Comparison of ENCODE assay signal across 16 cellular contexts in the genomic region with DNA sequence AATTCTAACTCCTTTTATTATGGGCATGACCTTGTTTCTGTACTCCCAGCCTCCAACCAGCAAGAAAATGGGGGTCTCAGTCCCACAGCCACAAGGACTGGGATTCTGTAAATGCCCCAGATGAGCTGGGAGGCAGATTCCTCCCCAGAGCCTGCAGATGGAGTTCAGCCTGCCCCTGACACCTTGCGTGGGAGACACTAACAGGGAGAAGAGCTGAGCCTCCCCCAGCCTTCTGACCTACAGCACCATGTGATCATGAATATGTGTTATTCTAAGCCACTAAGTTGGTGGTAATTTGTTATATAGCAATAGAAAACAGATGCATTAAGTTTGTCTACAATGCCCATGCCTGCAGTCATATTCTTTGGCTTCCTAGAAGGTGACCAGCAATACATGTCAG. TPM values are rescaled to one million over a fixed set of nuclear protein-coding genes. Genes with fewer than 3 reads are reported as not detected.
"Had no signal": no experiment of that assay in that cellular context is flagged by ENCODE, and none has a peak within 500 bp of the region (broad histone marks: within the 10 kb centered on the region; RNA-seq: fewer than 3 reads in every experiment).

No MANE protein-coding gene starts in this region.

- H3K27ac ChIP-seq: SK-N-MC, WERI-Rb-1 had no signal

- H3K4me3 ChIP-seq: left lung, SK-N-MC, transverse colon had no signal

- H3K36me3 ChIP-seq: left lung, transverse colon, WERI-Rb-1 had no signal

- DNase-seq: activated CD4-positive, alpha-beta T cell treated with anti-CD3 and anti-CD28 coated beads for 36 hours; activated CD8-positive, alpha-beta memory T cell treated with anti-CD3 and anti-CD28 coated beads, Interleukin-2, amount 50 U/mL, for 48 hours; activated CD8-positive, alpha-beta T cell treated with anti-CD3 and anti-CD28 coated beads, Interleukin-2, amount 10 ng/mL, durations not matched to agents 7 days and 5 days; activated naive CD8-positive, alpha-beta T cell treated with anti-CD3 and anti-CD28 coated beads, Interleukin-2, amount 10 ng/mL, durations not matched to agents 7 days and 5 days; cortex of kidney; effector CD8-positive, alpha-beta T cell; glutamatergic neuron; left lung; stimulated activated CD4-positive, alpha-beta T cell treated with anti-CD3 and anti-CD28 coated beads, Interleukin-15, amount 100 ng/mL, for 24 hours; stimulated activated CD4-positive, alpha-beta T cell treated with anti-CD3 and anti-CD28 coated beads, Interleukin-4, amount 100 ng/mL, for 4 hours; stimulated activated naive CD8-positive, alpha-beta T cell treated with anti-CD3 and anti-CD28 coated beads, Interleukin-15, amount 100 ng/mL, for 72 hours; T-cell; transverse colon; WERI-Rb-1 had no signal

- H3K4me1 ChIP-seq: left lung had no signal

- H3K27me3 ChIP-seq: left lung, transverse colon had no signal

RNA-seq across cellular contexts. Expression of a gene that starts 39.7 kb away (rescaled TPM):
- total RNA-seq: activated CD4-positive, alpha-beta T cell treated with anti-CD3 and anti-CD28 coated beads for 36 hours; activated CD8-positive, alpha-beta T cell treated with anti-CD3 and anti-CD28 coated beads, Interleukin-2, amount 10 ng/mL, durations not matched to agents 7 days and 5 days; activated naive CD8-positive, alpha-beta T cell treated with anti-CD3 and anti-CD28 coated beads, Interleukin-2, amount 10 ng/mL, durations not matched to agents 7 days and 5 days; natural killer cell treated with Interleukin-12 subunit alpha and Interleukin-12 subunit beta and Interleukin-15 and Interleukin-18, amount 100 ng/mL, for 72 hours had no signal
